20 cellular contexts compared by ENCODE assay signal in genomic region chr4:165403667-165404066, GRCh38. TPM values are rescaled to one million over a fixed set of nuclear protein-coding genes. Genes with fewer than 3 reads are reported as not detected.
DNase-seq lines count a peak whose midpoint lies in the region; ATAC-seq and TF ChIP-seq lines count a peak whose summit lies in the region.
"Had no signal": no experiment of that assay in that cellular context is flagged by ENCODE, and none has a peak within 500 bp of the region (broad histone marks: within the 10 kb centered on the region; RNA-seq: fewer than 3 reads in every experiment).

No MANE protein-coding gene starts in this region.

- no peaks in the 10 kb centered on the region for H3K79me2 ChIP-seq in HCT116 (ENCODE audit: insufficient read depth, low read length)
- H3K79me2 ChIP-seq: hepatocyte had no signal

- H3K9ac ChIP-seq in HCT116 (ENCODE audit: low read length) = no peak overlapping the region

- intact Hi-C loops in HCT116 (cut with micrococcal nuclease) = no loop called here

- TF ChIP-seq POLR2A in HCT116 (IDR thresholded peaks at IDR 0.05; ENCODE audit: borderline replicate concordance, extremely low read depth, insufficient read depth, insufficient read length) = no peak

- no peak overlapping the region for H3K27ac ChIP-seq in HCT116 (ENCODE audit: low read depth, low read length)
- H3K27ac ChIP-seq in cingulate gyrus (ENCODE audit: low read depth, low read length) = peak overlapping the region; percentile 29
- H3K27ac ChIP-seq: hepatocyte, PC-9, tibial nerve had no signal

- BruUV-seq in HCT116 (replicated peaks; lab: Mats Ljungman, UMichigan) = no TSS peak

- CTCF ChIA-PET in HCT116 (lab: Charles Lee) = no interaction called here

- TF ChIP-seq CTCF in HCT116 (IDR thresholded peaks at IDR 0.05 in 2 of 3, conservative IDR thresholded peaks at IDR 0.05 in 1 of 3; ENCODE audit: borderline replicate concordance in 1 of 3, insufficient read depth in 1 of 3, low read depth in 2 of 3, low read length in 2 of 3) = no peak

- H3K4me2 ChIP-seq in HCT116 (ENCODE audit: low read length) = no peak overlapping the region
- H3K4me2 ChIP-seq: hepatocyte, PC-9 had no signal

- H3K4me1 ChIP-seq in HCT116 (ENCODE audit: control insufficient read depth in 1 of 2, insufficient read depth in 2 of 2, low read length in 2 of 2) = no peaks in the 10 kb centered on the region; a peak in 1 of 4 replicates
- H3K4me1 ChIP-seq: tibial nerve had no signal

- TF ChIP-seq RAD21 in HCT116 (IDR thresholded peaks at IDR 0.05; ENCODE audit: low read depth) = no peak

- no peaks in the 10 kb centered on the region for H3K27me3 ChIP-seq in HCT116 (ENCODE audit: insufficient read depth, low read length)
- H3K27me3 ChIP-seq: hepatocyte, tibial nerve had no signal

- no peak overlapping the region for H3K4me3 ChIP-seq in HCT116 (replicated peaks in 1 of 2; ENCODE audit: low read depth in 1 of 2, low read length in 2 of 2)
- H3K4me3 ChIP-seq: hepatocyte, PC-9, tibial nerve had no signal

- no peaks in the 10 kb centered on the region for H3K9me3 ChIP-seq in HCT116 (ENCODE audit: control insufficient read depth in 1 of 2, insufficient read depth in 1 of 2, low read depth in 1 of 2, low read length in 2 of 2)
- H3K9me3 ChIP-seq: tibial nerve had no signal

- no peaks in the 10 kb centered on the region for H4K20me1 ChIP-seq in HCT116 (ENCODE audit: insufficient read depth)

- H2AFZ ChIP-seq in HCT116 (ENCODE audit: low read depth, low read length, poor library complexity, severe bottlenecking) = no peak overlapping the region
- H2AFZ ChIP-seq: hepatocyte, PC-9 had no signal

- RAD21 ChIA-PET in HCT116 (lab: Charles Lee; ENCODE audit: low non-redundant PET in 1 of 2, low total read pairs in 2 of 2, uncharacterized antibody in 2 of 2, unreplicated experiment in 2 of 2) = no interaction called here

- DNase-seq in EL = peak; percentile 2
- DNase-seq in HCT116 (ENCODE audit: low read depth, low spot score) = no peak
- DNase-seq in SK-MEL-5 (ENCODE audit: low read depth, low spot score) = peak; percentile 23
- no peak for DNase-seq in medulla oblongata (ENCODE audit: extremely low spot score)
- no peak for DNase-seq in germinal center (ENCODE audit: low spot score)
- DNase-seq: activated CD4-positive, alpha-beta memory T cell treated with anti-CD3 and anti-CD28 coated beads for 36 hours; activated naive CD8-positive, alpha-beta T cell treated with anti-CD3 and anti-CD28 coated beads, Interleukin-2, amount 10 ng/mL, durations not matched to agents 7 days and 5 days; CD4-positive, alpha-beta memory T cell; effector CD8-positive, alpha-beta T cell; foreskin melanocyte; immature natural killer cell; naive B cell; NCI-H1048; PC-9; SHP77 had no signal

- no peaks in the 10 kb centered on the region for H3K9me2 ChIP-seq in HCT116 (ENCODE audit: insufficient read depth)

- in situ Hi-C loops in SK-MEL-5 (cut with HindIII; ENCODE audit: low pct_unique_long_range_greater_than_20kb, low sequenced_read_pairs) = no loop called here

- no peaks in the 10 kb centered on the region for H3K36me3 ChIP-seq in HCT116 (ENCODE audit: control insufficient read depth in 1 of 2, insufficient read depth in 2 of 2, low read length in 2 of 2)
- H3K36me3 ChIP-seq: tibial nerve had no signal

- POLR2A ChIA-PET in HCT116 (lab: Charles Lee) = no interaction called here

- ATAC-seq in HCT116 (peak; percentile 46; the same call in 1 of the 2 replicates), GM19455 (IDR thresholded peaks at IDR 0.05; ENCODE audit: unreplicated experiment) (no peak)
- ATAC-seq: activated CD4-positive, CD25-positive, alpha-beta regulatory T cell treated with anti-CD3 and anti-CD28 coated beads, Interleukin-2, amount 50 U/mL, for 24 hours had no signal

TF ChIP-seq in HCT116, 20 proteins besides CTCF, POLR2A, EP300 and RAD21:
- TF ChIP-seq YY1 (IDR thresholded peaks at IDR 0.05; ENCODE audit: extremely low read depth, insufficient replicate concordance, low read depth, low read length) (no peak), REST (IDR thresholded peaks at IDR 0.05; ENCODE audit: low read depth) (no peak), POLR2AphosphoS5 (IDR thresholded peaks at IDR 0.05; ENCODE audit: low read depth, low read length) (no peak), FOSL1 (IDR thresholded peaks at IDR 0.05; ENCODE audit: low read depth) (no peak), EZH2phosphoT487 (IDR thresholded peaks at IDR 0.05; ENCODE audit: borderline replicate concordance) (no peak), JUND (IDR thresholded peaks at IDR 0.05) (no peak), SIN3A (IDR thresholded peaks at IDR 0.05; ENCODE audit: low read depth) (no peak)
- TF ChIP-seq, protein P1, sequence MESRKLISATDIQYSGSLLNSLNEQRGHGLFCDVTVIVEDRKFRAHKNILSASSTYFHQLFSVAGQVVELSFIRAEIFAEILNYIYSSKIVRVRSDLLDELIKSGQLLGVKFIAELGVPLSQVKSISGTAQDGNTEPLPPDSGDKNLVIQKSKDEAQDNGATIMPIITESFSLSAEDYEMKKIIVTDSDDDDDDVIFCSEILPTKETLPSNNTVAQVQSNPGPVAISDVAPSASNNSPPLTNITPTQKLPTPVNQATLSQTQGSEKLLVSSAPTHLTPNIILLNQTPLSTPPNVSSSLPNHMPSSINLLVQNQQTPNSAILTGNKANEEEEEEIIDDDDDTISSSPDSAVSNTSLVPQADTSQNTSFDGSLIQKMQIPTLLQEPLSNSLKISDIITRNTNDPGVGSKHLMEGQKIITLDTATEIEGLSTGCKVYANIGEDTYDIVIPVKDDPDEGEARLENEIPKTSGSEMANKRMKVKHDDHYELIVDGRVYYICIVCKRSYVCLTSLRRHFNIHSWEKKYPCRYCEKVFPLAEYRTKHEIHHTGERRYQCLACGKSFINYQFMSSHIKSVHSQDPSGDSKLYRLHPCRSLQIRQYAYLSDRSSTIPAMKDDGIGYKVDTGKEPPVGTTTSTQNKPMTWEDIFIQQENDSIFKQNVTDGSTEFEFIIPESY (IDR thresholded peaks at IDR 0.05; ENCODE audit: extremely low read depth, insufficient replicate concordance, low read length) = no peak

RNA-seq across cellular contexts. Expression of gene CPE, which starts 24.9 kb away (rescaled TPM):
- total RNA-seq in HCT116 (2021; ENCODE audit: unreplicated experiment) = 29.3 TPM
- polyA plus RNA-seq in HCT116 (2012) = 43.8 and 44.7 TPM in 2 replicates
- total RNA-seq in SK-MEL-5 (2014; rRNA removed; shearing (Covaris generic)) = 0.29 and 2.0 TPM in 2 replicates
- 0.42 and 1.3 TPM in 2 replicates for polyA plus RNA-seq in SK-MEL-5 (2015; cell fraction: cytosol; rRNA removed)
- 0.33 TPM in 1 of 2 replicates, not detected in the other for polyA plus RNA-seq in SK-MEL-5 (2015; cell fraction: nucleus; rRNA removed)
- total RNA-seq: activated CD4-positive, alpha-beta memory T cell treated with anti-CD3 and anti-CD28 coated beads for 36 hours; activated naive CD8-positive, alpha-beta T cell treated with anti-CD3 and anti-CD28 coated beads, Interleukin-2, amount 10 ng/mL, durations not matched to agents 7 days and 5 days; CD4-positive, alpha-beta memory T cell had no signal
- polyA plus RNA-seq: CD4-positive, alpha-beta memory T cell; immature natural killer cell had no signal

Comparison
In these comparisons a context has a peak if more than half of its experiments do, and no peak if none do; other contexts are left out.
1. DNase-seq: peak in EL (single experiment) and SK-MEL-5 (single experiment); none in HCT116 (single experiment), medulla oblongata (single experiment) and germinal center (single experiment).
2. RNA of gene CPE, which starts 24.9 kb away (total RNA-seq): 29.3 TPM in HCT116 (single experiment); 0.29 to 2.0 TPM in SK-MEL-5; every median in the first group is over 10 times any median in the second.